In the genomic region with DNA sequence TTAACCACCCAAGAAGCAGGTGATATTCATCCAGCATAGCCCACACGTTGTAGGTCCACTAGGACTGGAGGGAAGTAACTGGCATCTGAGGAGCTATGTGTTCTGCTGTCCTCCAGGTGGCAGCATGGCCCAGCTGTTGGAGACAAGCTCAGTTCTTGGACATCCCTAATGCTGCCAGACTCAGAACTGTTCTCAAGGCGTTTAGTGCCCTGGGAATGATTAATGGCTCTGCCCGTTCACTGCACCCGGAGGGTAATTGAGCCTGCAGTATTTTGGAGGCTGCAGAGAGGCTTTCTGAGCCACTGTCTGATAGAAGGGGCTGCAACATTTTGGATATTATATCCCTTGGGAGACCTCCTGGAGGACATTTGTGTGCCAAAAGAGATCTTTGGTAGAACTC, we compare ENCODE assay signal across 8 cellular contexts.
A peak's percentile ranks its signal among the peaks of the same experiment; 100 is the strongest.
DNase-seq lines count a peak whose midpoint lies in the region; ATAC-seq and TF ChIP-seq lines count a peak whose summit lies in the region.

No MANE protein-coding gene starts in this region.

- H3K4me3 ChIP-seq in DOHH2 (ENCODE audit: low read length) (no peak overlapping the region), NT2/D1 (ENCODE audit: insufficient read length, low read depth) (no peak overlapping the region), parathyroid adenoma (ENCODE audit: low read depth, low read length) (no peak overlapping the region)

- H3K27me3 ChIP-seq in DOHH2 (ENCODE audit: control insufficient read depth, low read length) (no peaks in the 10 kb centered on the region), NT2/D1 (ENCODE audit: insufficient read depth, insufficient read length) (peaks cover 28% of the 10 kb centered on the region), parathyroid adenoma (ENCODE audit: control insufficient read depth, insufficient read depth, low read length) (no peaks in the 10 kb centered on the region)

- H3K4me1 ChIP-seq in DOHH2 (ENCODE audit: control insufficient read depth, low read length) (no peaks in the 10 kb centered on the region), NT2/D1 (ENCODE audit: insufficient read depth, insufficient read length) (no peaks in the 10 kb centered on the region), parathyroid adenoma (no peaks in the 10 kb centered on the region)

- H3K4me2 ChIP-seq in DOHH2 (ENCODE audit: low read length) (no peak overlapping the region), parathyroid adenoma (ENCODE audit: low read length) (no peak overlapping the region)

- H2AFZ ChIP-seq in parathyroid adenoma, result no peak overlapping the region

- peak; percentile 70 for TF ChIP-seq CTCF in DOHH2 (IDR thresholded peaks at IDR 0.05; ENCODE audit: low read depth, low read length, poor library complexity, severe bottlenecking)
- peak; percentile 62 for TF ChIP-seq CTCF in parathyroid adenoma (IDR thresholded peaks at IDR 0.05)

- H3K36me3 Mint-ChIP-seq in activated T-helper 2 cell treated with anti-CD3 and anti-CD28 coated beads, Interferon-gamma antibody, Interleukin-2, Interleukin-4, amounts not matched to agents 10 μg/mL and 5 μg/mL and 100 μg/mL, durations not matched to agents 14 hours and 24 hours and 36 hours (ENCODE audit: low read depth), result no peaks in the 10 kb centered on the region

- H3K27me3 Mint-ChIP-seq in activated T-helper 2 cell treated with anti-CD3 and anti-CD28 coated beads, Interferon-gamma antibody, Interleukin-2, Interleukin-4, amounts not matched to agents 10 μg/mL and 5 μg/mL and 100 μg/mL, durations not matched to agents 14 hours and 24 hours and 36 hours (ENCODE audit: low read depth), result no peaks in the 10 kb centered on the region

- H3K9me3 ChIP-seq in DOHH2 (ENCODE audit: control insufficient read depth, insufficient read depth, low read length), result no peaks in the 10 kb centered on the region
- no peaks in the 10 kb centered on the region for H3K9me3 ChIP-seq in NT2/D1 (ENCODE audit: insufficient read depth, low read length)
- H3K9me3 ChIP-seq in parathyroid adenoma (ENCODE audit: control insufficient read depth, low read length), result no peaks in the 10 kb centered on the region

- H3K9me3 Mint-ChIP-seq in activated T-helper 2 cell treated with anti-CD3 and anti-CD28 coated beads, Interferon-gamma antibody, Interleukin-2, Interleukin-4, amounts not matched to agents 10 μg/mL and 5 μg/mL and 100 μg/mL, durations not matched to agents 14 hours and 24 hours and 36 hours, result no peaks in the 10 kb centered on the region

- no peak overlapping the region for H3K4me3 Mint-ChIP-seq in activated T-helper 2 cell treated with anti-CD3 and anti-CD28 coated beads, Interferon-gamma antibody, Interleukin-2, Interleukin-4, amounts not matched to agents 10 μg/mL and 5 μg/mL and 100 μg/mL, durations not matched to agents 14 hours and 24 hours and 36 hours (ENCODE audit: low read depth)

- no peaks in the 10 kb centered on the region for H3K4me1 Mint-ChIP-seq in activated T-helper 2 cell treated with anti-CD3 and anti-CD28 coated beads, Interferon-gamma antibody, Interleukin-2, Interleukin-4, amounts not matched to agents 10 μg/mL and 5 μg/mL and 100 μg/mL, durations not matched to agents 14 hours and 24 hours and 36 hours (ENCODE audit: low read depth)

- H3K36me3 ChIP-seq in DOHH2 (ENCODE audit: control insufficient read depth, low read length), result no peaks in the 10 kb centered on the region
- no peaks in the 10 kb centered on the region for H3K36me3 ChIP-seq in NT2/D1 (ENCODE audit: insufficient read depth, insufficient read length, low read length)
- H3K36me3 ChIP-seq in parathyroid adenoma (ENCODE audit: control insufficient read depth, insufficient read depth, low read length), result no peaks in the 10 kb centered on the region

- no peaks in the 10 kb centered on the region for H3K9me2 ChIP-seq in DOHH2 (replicated peaks; ENCODE audit: control insufficient read depth, low read length)

- in situ Hi-C loops in KBM-7 (cut with MboI; ENCODE audit: low pct_unique_long_range_greater_than_20kb, low sequenced_read_pairs), result no loop called here

- ATAC-seq in GM21619 (IDR thresholded peaks at IDR 0.05; ENCODE audit: unreplicated experiment) (peak; percentile 93), HG02840 (IDR thresholded peaks at IDR 0.05; ENCODE audit: low FRiP score, unreplicated experiment) (no peak)

- intact Hi-C loops in activated T-helper 2 cell treated with anti-CD3 and anti-CD28 coated beads, Interferon-gamma antibody, Interleukin-2, Interleukin-4, amounts not matched to agents 10 μg/mL and 5 μg/mL and 100 μg/mL, durations not matched to agents 14 hours and 24 hours and 36 hours (cut with micrococcal nuclease), result loop anchor here (5.0 to 10.0 kb wide), 4 partner anchors 519 to 1156 kb away; a partner anchor contains a TSS
- intact Hi-C loops in head of caudate nucleus (cut with DNase I), result loop anchor here (5.0 to 10.0 kb wide), 2 partner anchors 289 to 791 kb away; no protein-coding TSS in a partner anchor

- H3F3A ChIP-seq in DOHH2 (ENCODE audit: control insufficient read depth, insufficient read depth), result no peaks in the 10 kb centered on the region

- peak; percentile 48 for DNase-seq in KBM-7
- DNase-seq in NT2/D1 (ENCODE audit: low read depth, low spot score), result peak; percentile 66
- DNase-seq in activated T-helper 2 cell treated with anti-CD3 and anti-CD28 coated beads, Interferon-gamma antibody, Interleukin-2, Interleukin-4, amounts not matched to agents 10 μg/mL and 5 μg/mL and 100 μg/mL, durations not matched to agents 14 hours and 24 hours and 36 hours (ENCODE audit: low spot score), result peak; percentile 17
- DNase-seq in head of caudate nucleus, result peak; percentile 60 to 92 (median 83)

- no peak overlapping the region for H3K27ac ChIP-seq in DOHH2 (ENCODE audit: low read depth, low read length)
- no peak overlapping the region for H3K27ac ChIP-seq in parathyroid adenoma

- no peaks in the 10 kb centered on the region for H3K79me2 ChIP-seq in DOHH2 (ENCODE audit: control insufficient read depth, low read length)
- no peaks in the 10 kb centered on the region for H3K79me2 ChIP-seq in parathyroid adenoma

- no peaks in the 10 kb centered on the region for H4K20me1 ChIP-seq in DOHH2 (ENCODE audit: control insufficient read depth, insufficient read depth, low read depth, low read length)

- no peak overlapping the region for H3K27ac Mint-ChIP-seq in activated T-helper 2 cell treated with anti-CD3 and anti-CD28 coated beads, Interferon-gamma antibody, Interleukin-2, Interleukin-4, amounts not matched to agents 10 μg/mL and 5 μg/mL and 100 μg/mL, durations not matched to agents 14 hours and 24 hours and 36 hours

- H3K9ac ChIP-seq in NT2/D1 (ENCODE audit: insufficient read length, low read depth), result no peak overlapping the region
- H3K9ac ChIP-seq in parathyroid adenoma, result no peak overlapping the region

Comparison
In these comparisons a context has a peak if more than half of its experiments do, and no peak if none do; other contexts are left out.
1. DNase-seq: peak in every context shown above with its lines; median percentile 83 in head of caudate nucleus; 66 in NT2/D1; 48 in KBM-7; 17 in activated T-helper 2 cell treated with anti-CD3 and anti-CD28 coated beads, Interferon-gamma antibody, Interleukin-2, Interleukin-4, amounts not matched to agents 10 μg/mL and 5 μg/mL and 100 μg/mL, durations not matched to agents 14 hours and 24 hours and 36 hours.